In genomic region chr14:75002392-75003249, GRCh38 we compare ENCODE assay signal across 8 cellular contexts. TPM values are rescaled to one million over a fixed set of nuclear protein-coding genes. Genes with fewer than 3 reads are reported as not detected.
A peak's percentile ranks its signal among the peaks of the same experiment; 100 is the strongest.
DNase-seq lines count a peak whose midpoint lies in the region; FAIRE-seq and TF ChIP-seq lines count a peak whose summit lies in the region.

Gene EIF2B2, plus strand, starts transcription at chr14:75002921. Its CDS starts 70 bp downstream, at chr14:75002991.

- H3K4me1 ChIP-seq in neutrophil (ENCODE audit: control insufficient read depth in 1 of 2, insufficient read depth in 1 of 2, low read depth in 1 of 2, low read length in 1 of 2), result peaks cover 18 to 22% of the 10 kb centered on the region in 2 experiments

- peak within 1 kb of the TSS; percentile 82 for H3K27ac ChIP-seq in neutrophil
- H3K27ac ChIP-seq in substantia nigra (ENCODE audit: low read depth, low read length, poor library complexity, severe bottlenecking), result peak within 1 kb of the TSS; percentile 88

- peak within 1 kb of the TSS; percentile 89 for H3K27ac Mint-ChIP-seq in activated naive CD4-positive, alpha-beta T cell treated with anti-CD3 and anti-CD28 coated beads for 36 hours

- FAIRE-seq in frontal cortex (lab: Jason Lieb, UNC), result no peak

- no peaks in the 10 kb centered on the region for H3K9me3 ChIP-seq in neutrophil

- CTCF ChIA-PET in activated naive CD4-positive, alpha-beta T cell treated with anti-CD3 and anti-CD28 coated beads for 36 hours (lab: Charles Lee), result interaction anchor here (0.6 to 2.8 kb wide), 4 partner anchors 12 to 142 kb away, joined by 3 to 12 read pairs (median 10); no protein-coding TSS in a partner anchor

- peak; percentile 99 for DNase-seq in GM03348 (ENCODE audit: low spot score)
- DNase-seq in HFF-Myc (ENCODE audit: extremely low read depth, low read depth), result peak; percentile 89
- DNase-seq in NAMALWA (ENCODE audit: low spot score), result peak; percentile 94
- peak; percentile 96 for DNase-seq in SK-N-DZ (ENCODE audit: low spot score)
- peak; percentile 99 for DNase-seq in activated naive CD4-positive, alpha-beta T cell treated with anti-CD3 and anti-CD28 coated beads for 36 hours
- DNase-seq in frontal cortex (ENCODE audit: low spot score in 2 of 2), result peak; percentile 83 to 95
- DNase-seq in substantia nigra (lab: John Stamatoyannopoulos, UW), result peak; percentile 74 to 99 (median 95)

- peak within 1 kb of the TSS; percentile 99 for H3K4me3 Mint-ChIP-seq in activated naive CD4-positive, alpha-beta T cell treated with anti-CD3 and anti-CD28 coated beads for 36 hours

- H3K36me3 Mint-ChIP-seq in activated naive CD4-positive, alpha-beta T cell treated with anti-CD3 and anti-CD28 coated beads for 36 hours (ENCODE audit: low read depth), result peaks cover 27% of the 10 kb centered on the region

- H3K36me3 ChIP-seq in neutrophil, result peaks cover 24% of the 10 kb centered on the region

- peaks cover 4% of the 10 kb centered on the region for H3K9me3 Mint-ChIP-seq in activated naive CD4-positive, alpha-beta T cell treated with anti-CD3 and anti-CD28 coated beads for 36 hours

- TF ChIP-seq CTCF in HFF-Myc (IDR thresholded peaks at IDR 0.05; ENCODE audit: low read depth, low read length, missing control alignments) (no peak), neutrophil (IDR thresholded peaks at IDR 0.05) (peak; percentile 62)

- intact Hi-C loops in activated naive CD4-positive, alpha-beta T cell treated with anti-CD3 and anti-CD28 coated beads for 36 hours (cut with micrococcal nuclease), result loop anchor here (1.0 to 2.0 kb wide), 9 partner anchors 56 to 659 kb away; partner anchors contain the start of genes ACYP1, DLST, NEK9 and TMED10

- H3K4me3 ChIP-seq in HFF-Myc (replicated peaks; ENCODE audit: low read depth, low read length) (peak within 1 kb of the TSS; percentile 90), neutrophil (ENCODE audit: low read depth in 1 of 2, low read length in 1 of 2) (peak within 1 kb of the TSS; percentile 74 to 80)

- no peaks in the 10 kb centered on the region for H3K27me3 ChIP-seq in neutrophil

- peaks cover 31% of the 10 kb centered on the region for H3K4me1 Mint-ChIP-seq in activated naive CD4-positive, alpha-beta T cell treated with anti-CD3 and anti-CD28 coated beads for 36 hours (ENCODE audit: low read depth)

- no peaks in the 10 kb centered on the region for H3K27me3 Mint-ChIP-seq in activated naive CD4-positive, alpha-beta T cell treated with anti-CD3 and anti-CD28 coated beads for 36 hours (ENCODE audit: low read depth)

RNA-seq across cellular contexts. Expression of gene EIF2B2, which starts in this region (rescaled TPM):
- polyA plus RNA-seq in SK-N-DZ (2014; cell fraction: cytosol; rRNA removed), result 49.7 and 57.3 TPM in 2 replicates
- polyA plus RNA-seq in SK-N-DZ (2014; cell fraction: nucleus; rRNA removed), result 47.3 and 55.5 TPM in 2 replicates
- 10 to 100 TPM; 64.8 to 65.4 TPM for total RNA-seq in activated naive CD4-positive, alpha-beta T cell treated with anti-CD3 and anti-CD28 coated beads for 36 hours
- 26.5 TPM for total RNA-seq in frontal cortex

Comparison
In these comparisons a context has a peak if more than half of its experiments do, and no peak if none do; other contexts are left out.
1. Peak in every context shown above with its lines: DNase-seq, H3K4me3 ChIP-seq and H3K27ac ChIP-seq.